In genomic region chr4:166274775-166275174, GRCh38 we compare ENCODE assay signal across 32 cellular contexts.
"Had no signal": no experiment of that assay in that cellular context is flagged by ENCODE, and none has a peak within 500 bp of the region (broad histone marks: within the 10 kb centered on the region; RNA-seq: fewer than 3 reads in every experiment).

No MANE protein-coding gene starts in this region.

- H3K27ac ChIP-seq: SJSA1, VCaP had no signal

- H3K9me3 ChIP-seq: SJSA1 had no signal

- H3K4me3 ChIP-seq: SJSA1 had no signal

- ATAC-seq: activated CD8-positive, alpha-beta memory T cell treated with anti-CD3 and anti-CD28 coated beads, Interleukin-2, amount 10 ng/mL, durations not matched to agents 7 days and 5 days; activated naive CD8-positive, alpha-beta T cell treated with anti-CD3 and anti-CD28 coated beads, Interleukin-2, amount 50 U/mL, for 24 hours; Panc1 had no signal

- DNase-seq: activated CD4-positive, alpha-beta memory T cell treated with anti-CD3 and anti-CD28 coated beads, Interleukin-2, amount 10 ng/mL, durations not matched to agents 7 days and 5 days; activated CD4-positive, alpha-beta T cell treated with anti-CD3 and anti-CD28 coated beads for 1 hour; activated CD4-positive, alpha-beta T cell treated with anti-CD3 and anti-CD28 coated beads for 48 hours; activated CD4-positive, CD25-positive, alpha-beta regulatory T cell; activated CD8-positive, alpha-beta memory T cell treated with anti-CD3 and anti-CD28 coated beads for 24 hours; activated CD8-positive, alpha-beta memory T cell treated with anti-CD3 and anti-CD28 coated beads, Interleukin-2, amount 10 ng/mL, durations not matched to agents 7 days and 5 days; activated gamma-delta T cell treated with Interleukin-2 at 50 U/mL for 16 hours; activated naive CD4-positive, alpha-beta T cell treated with anti-CD3 and anti-CD28 coated beads, Interleukin-2, amount 10 ng/mL, durations not matched to agents 7 days and 5 days; activated naive CD8-positive, alpha-beta T cell treated with anti-CD3 and anti-CD28 coated beads, Interleukin-2, amount 50 U/mL, for 24 hours; activated T-cell treated with anti-CD3 and anti-CD28 coated beads, Interleukin-2, amount 50 U/mL, for 1 hour; anterior cingulate cortex; central memory CD4-positive, alpha-beta T cell; Karpas-422; KBM-7; MM.1S; MV-4-11; NCI-H1092; NCI-H1436 treated with DMSO at 0.1 percent for 48 hours; NCI-H1694 treated with DMSO at 0.1 percent for 48 hours; NCI-H2029; NCI-H510A; NCI-H748 treated with DMSO at 0.1 percent for 48 hours; RPMI8226; SHP77 treated with DMSO at 0.1 percent for 48 hours; SW 1271; T-helper 1 cell; T-helper 2 cell; T-helper 9 cell had no signal

- H3K27me3 ChIP-seq: SJSA1 had no signal

- H3K36me3 ChIP-seq: SJSA1 had no signal

- H3K4me1 ChIP-seq: SJSA1 had no signal

- FAIRE-seq: colon had no signal
